In the genomic region with DNA sequence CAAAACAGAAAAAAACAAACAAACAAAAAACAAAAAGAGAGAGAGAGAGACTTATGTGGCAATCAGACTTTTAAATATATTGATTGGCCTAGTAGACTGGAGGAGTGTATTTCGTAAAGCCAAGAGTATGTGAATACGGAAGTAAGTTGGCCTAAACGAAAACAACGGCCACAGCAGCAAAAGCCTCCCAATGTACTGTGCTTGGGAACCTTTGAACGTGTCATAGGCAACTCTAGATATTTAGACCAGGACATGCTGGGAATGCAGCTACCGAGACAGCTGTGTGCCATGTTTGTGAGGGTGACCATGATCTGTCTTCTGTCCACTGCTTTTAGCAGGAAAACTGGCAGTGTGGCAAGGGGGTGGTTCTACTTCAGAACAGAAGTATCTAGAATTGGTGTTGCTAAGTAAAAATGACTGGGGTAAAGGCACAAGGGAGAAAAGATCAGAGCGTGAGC, we compare ENCODE assay signal across 12 cellular contexts. TPM values are rescaled to one million over a fixed set of nuclear protein-coding genes. Genes with fewer than 3 reads are reported as not detected.
DNase-seq lines count a peak whose midpoint lies in the region; ATAC-seq and TF ChIP-seq lines count a peak whose summit lies in the region.
"Had no signal": no experiment of that assay in that cellular context is flagged by ENCODE, and none has a peak within 500 bp of the region (broad histone marks: within the 10 kb centered on the region; RNA-seq: fewer than 3 reads in every experiment).

No MANE protein-coding gene starts in this region.

- TF ChIP-seq CTCF in fibroblast of villous mesenchyme (IDR thresholded peaks at IDR 0.05; ENCODE audit: insufficient read depth, low read depth, low read length) (no peak), omental fat pad (IDR thresholded peaks at IDR 0.05) (no peak)

- ATAC-seq in omental fat pad (ENCODE audit: low FRiP score), result peak; percentile 6

- DNase-seq in CD1c-positive myeloid dendritic cell (ENCODE audit: extremely low spot score) (peak; percentile 51), RPMI8226 (peak; percentile 61), fibroblast of villous mesenchyme (ENCODE audit: low read depth) (peak; percentile 29), omental fat pad (ENCODE audit: low spot score) (no peak), retina (no peak), NCI-H1105 treated with DMSO at 0.1 percent for 48 hours (lab: John Stamatoyannopoulos, UW) (no peak)
- DNase-seq in stimulated activated CD4-positive, alpha-beta T cell treated with anti-CD3 and anti-CD28 coated beads, Interleukin-12 subunit alpha, Interleukin-12 subunit beta, amount 100 ng/mL, for 4 hours, result no peak
- DNase-seq in stimulated activated CD4-positive, alpha-beta T cell treated with anti-CD3 and anti-CD28 coated beads, Interleukin-4, amount 100 ng/mL, for 24 hours, result no peak
- DNase-seq: SJCRH30; stimulated activated CD4-positive, alpha-beta T cell treated with anti-CD3 and anti-CD28 coated beads, Interleukin-4, amount 100 ng/mL, for 4 hours had no signal

- no peak overlapping the region for H3K4me3 ChIP-seq in fibroblast of villous mesenchyme (ENCODE audit: low read depth, low read length)
- H3K4me3 ChIP-seq: BLaER1, lung, SJCRH30 had no signal

RNA-seq across cellular contexts. Expression of gene MAF, which starts 7.4 kb away (rescaled TPM):
- 0.86 and 3.5 TPM in 2 replicates for total RNA-seq in fibroblast of villous mesenchyme
- total RNA-seq in omental fat pad, result 10 to 100 TPM; 49.8 to 83.6 (median 67.8) TPM

Comparison
In these comparisons a context has a peak if more than half of its experiments do, and no peak if none do; other contexts are left out.
1. DNase-seq: peak in CD1c-positive myeloid dendritic cell (single experiment), RPMI8226 (single experiment) and fibroblast of villous mesenchyme (single experiment); none in omental fat pad (single experiment), stimulated activated CD4-positive, alpha-beta T cell treated with anti-CD3 and anti-CD28 coated beads, Interleukin-12 subunit alpha, Interleukin-12 subunit beta, amount 100 ng/mL, for 4 hours (single experiment), stimulated activated CD4-positive, alpha-beta T cell treated with anti-CD3 and anti-CD28 coated beads, Interleukin-4, amount 100 ng/mL, for 24 hours (single experiment), retina (single experiment) and NCI-H1105 treated with DMSO at 0.1 percent for 48 hours (single experiment).
2. RNA of gene MAF, which starts 7.4 kb away (total RNA-seq): 49.8 to 83.6 TPM in omental fat pad; 0.86 to 3.5 TPM in fibroblast of villous mesenchyme; every median in the first group is over 10 times any median in the second.